ENCODE assay signal across 14 cellular contexts in genomic region chr3:130916507-130917167, GRCh38.
DNase-seq lines count a peak whose midpoint lies in the region; ATAC-seq and TF ChIP-seq lines count a peak whose summit lies in the region.
"Had no signal": no experiment of that assay in that cellular context is flagged by ENCODE, and none has a peak within 500 bp of the region (broad histone marks: within the 10 kb centered on the region; RNA-seq: fewer than 3 reads in every experiment).

No MANE protein-coding gene starts in this region.

- in situ Hi-C loops in GM13976 (cut with MboI; ENCODE audit: low sequenced_read_pairs, unreplicated experiment): no loop called here

- no peak for TF ChIP-seq CTCF in GM13976 (IDR thresholded peaks at IDR 0.05; ENCODE audit: borderline replicate concordance, control extremely low read depth, extremely low read depth, insufficient read depth, missing control alignments)

- DNase-seq in GM13976 (ENCODE audit: low spot score): peak; percentile 40
- DNase-seq in NCI-H524 treated with DMSO at 0.1 percent for 48 hours (lab: John Stamatoyannopoulos, UW): peak; percentile 48
- DNase-seq in DMS53 treated with DMSO at 0.1 percent for 48 hours (lab: John Stamatoyannopoulos, UW; ENCODE audit: unreplicated experiment): no peak
- DNase-seq in DMS53 (lab: John Stamatoyannopoulos, UW): no peak
- no peak for DNase-seq in SHP77 (lab: John Stamatoyannopoulos, UW)
- DNase-seq: activated CD4-positive, CD25-positive, alpha-beta regulatory T cell; NCI-H1417 treated with DMSO at 0.1 percent for 48 hours; ovary; Peyer's patch; stimulated activated CD4-positive, alpha-beta T cell treated with anti-CD3 and anti-CD28 coated beads, Interleukin-4, amount 100 ng/mL, for 1 hour had no signal

- ATAC-seq in GM19455 (IDR thresholded peaks at IDR 0.05; ENCODE audit: unreplicated experiment) (peak; percentile 70), HG02981 (IDR thresholded peaks at IDR 0.05; ENCODE audit: unreplicated experiment) (peak; percentile 57), GM19328 (IDR thresholded peaks at IDR 0.05; ENCODE audit: unreplicated experiment) (no peak)
- ATAC-seq: activated T-helper 17 cell treated with anti-CD3 and anti-CD28 coated beads, Interleukin-2, amount 50 U/mL, for 72 hours had no signal

Comparison
In these comparisons a context has a peak if more than half of its experiments do, and no peak if none do; other contexts are left out.
1. DNase-seq: peak in GM13976 (single experiment) and NCI-H524 treated with DMSO at 0.1 percent for 48 hours (single experiment); none in DMS53 treated with DMSO at 0.1 percent for 48 hours (single experiment), DMS53 (single experiment) and SHP77 (0 of 2).